ENCODE assay signal across 23 cellular contexts in the genomic region with DNA sequence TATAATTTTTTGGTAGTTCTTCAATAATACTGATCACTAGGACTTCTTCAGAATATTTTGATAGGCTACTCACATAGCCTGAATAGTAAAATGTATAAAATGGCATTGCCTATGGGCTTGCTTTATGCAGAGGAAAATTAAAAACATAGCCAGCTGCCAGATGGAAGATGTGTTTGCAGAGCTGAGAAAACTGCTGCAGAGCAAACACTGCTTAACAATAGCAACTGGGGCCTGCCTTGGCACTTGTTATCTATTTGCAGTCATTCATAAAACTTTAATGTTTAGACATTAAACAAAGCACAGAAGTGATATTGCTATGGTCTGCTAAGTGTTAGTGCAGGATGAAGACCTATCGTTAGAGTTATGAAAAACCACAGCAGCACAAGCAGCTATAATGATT.
A peak's percentile ranks its signal among the peaks of the same experiment; 100 is the strongest.
DNase-seq lines count a peak whose midpoint lies in the region; ATAC-seq, FAIRE-seq and TF ChIP-seq lines count a peak whose summit lies in the region.
"Had no signal": no experiment of that assay in that cellular context is flagged by ENCODE, and none has a peak within 500 bp of the region (broad histone marks: within the 10 kb centered on the region; RNA-seq: fewer than 3 reads in every experiment).

No MANE protein-coding gene starts in this region.

- H3K9me3 ChIP-seq in HepG2 (ENCODE audit: low read length) (no peaks in the 10 kb centered on the region), Peyer's patch (no peaks in the 10 kb centered on the region)

- H3K27ac ChIP-seq in HepG2 (ENCODE audit: extremely low read length, insufficient read depth, low read length), result no peak overlapping the region
- H3K27ac ChIP-seq in Peyer's patch, result no peak overlapping the region
- H3K27ac ChIP-seq: brain microvascular endothelial cell, GM23248 had no signal

- H3K9ac ChIP-seq in HepG2 (ENCODE audit: insufficient read depth, low read depth, low read length), result no peak overlapping the region
- H3K9ac ChIP-seq: GM23248 had no signal

- CTCF ChIA-PET in HepG2 (lab: Yijun Ruan, JAX; ENCODE audit: low intra/inter-chr PET ratio, low total read pairs), result no interaction called here

- no peak for TF ChIP-seq POLR2A in HepG2 (IDR thresholded peaks at IDR 0.05; ENCODE audit: insufficient read depth in 1 of 2, low read depth in 2 of 2, low read length in 2 of 2)
- no peak for TF ChIP-seq POLR2A in lower leg skin (IDR thresholded peaks at IDR 0.05)
- TF ChIP-seq POLR2A in Peyer's patch (IDR thresholded peaks at IDR 0.05), result no peak

- no peaks in the 10 kb centered on the region for H3K79me2 ChIP-seq in HepG2 (ENCODE audit: insufficient read depth, low read length)

- no TSS peak for BruUV-seq in HepG2 (replicated peaks; lab: Mats Ljungman, UMichigan)

- H4K20me1 ChIP-seq in HepG2 (ENCODE audit: insufficient read depth, low read length), result no peaks in the 10 kb centered on the region

- intact Hi-C loops in HepG2 (cut with micrococcal nuclease; ENCODE audit: unreplicated experiment) (no loop called here), lower leg skin (cut with DNase I; ENCODE audit: low total_unique reads) (no loop called here)

- POLR2A ChIA-PET in HepG2 (lab: Yijun Ruan, JAX), result no interaction called here

- WGBS in HepG2 (ENCODE audit: low lambda C conversion rate), result 0% methylated on average over 1 of the region's 1 CpG
- WGBS in lower leg skin, 2 donors, result 56 to 71% methylated on average over 1 of the region's 1 CpG

- H3K36me3 ChIP-seq in HepG2 (replicated peaks in 1 of 2; ENCODE audit: control insufficient read depth in 1 of 2, insufficient read depth in 2 of 2, low read length in 2 of 2) (no peaks in the 10 kb centered on the region), Peyer's patch (no peaks in the 10 kb centered on the region)
- H3K36me3 ChIP-seq: brain microvascular endothelial cell had no signal

- H2AFZ ChIP-seq in HepG2 (ENCODE audit: low read length), result no peak overlapping the region
- H2AFZ ChIP-seq: GM23248 had no signal

- in situ Hi-C loops in HepG2 (cut with HindIII; ENCODE audit: extremely low pct_ligation_motif_present, low pct_unique_long_range_greater_than_20kb), result no loop called here

- H3K4me3 ChIP-seq in HepG2 (replicated peaks in 1 of 3; ENCODE audit: insufficient read depth in 1 of 3, low read depth in 2 of 3, low read length in 3 of 3), result no peak overlapping the region
- H3K4me3 ChIP-seq in lower leg skin (ENCODE audit: low read depth, poor library complexity, severe bottlenecking), result no peak overlapping the region
- no peak overlapping the region for H3K4me3 ChIP-seq in Peyer's patch
- H3K4me3 ChIP-seq: GM23248, lung had no signal

- TF ChIP-seq EP300 in HepG2 (IDR thresholded peaks at IDR 0.05; ENCODE audit: low read depth in 2 of 2, low read length in 2 of 2) (no peak), HepG2 (CRISPR knock-in tag; IDR thresholded peaks at IDR 0.05; ENCODE audit: borderline replicate concordance) (no peak)

- DNase-seq in COLO668 (lab: John Stamatoyannopoulos, UW; ENCODE audit: unreplicated experiment), result peak; percentile 67
- DNase-seq in NCI-H1105 treated with DMSO at 0.1 percent for 48 hours (lab: John Stamatoyannopoulos, UW), result peak; percentile 92
- DNase-seq in NCI-H2081 treated with DMSO at 0.1 percent for 48 hours (lab: John Stamatoyannopoulos, UW), result peak; percentile 90
- peak; percentile 98 for DNase-seq in NCI-H748 (lab: John Stamatoyannopoulos, UW; ENCODE audit: unreplicated experiment)
- no peak for DNase-seq in HepG2 (ENCODE audit: low spot score)
- no peak for DNase-seq in NAMALWA (ENCODE audit: low spot score)
- no peak for DNase-seq in lower leg skin (ENCODE audit: low spot score in 2 of 2)
- no peak for DNase-seq in Peyer's patch
- DNase-seq: activated CD4-positive, alpha-beta T cell treated with anti-CD3 and anti-CD28 coated beads, Interleukin-2, amount 50 U/mL, for 1 hour; activated CD8-positive, alpha-beta memory T cell treated with anti-CD3 and anti-CD28 coated beads, Interleukin-2, amount 50 U/mL, for 48 hours; brain microvascular endothelial cell; endodermal cell; GDM1; GM23248; MM.1S; nucleus accumbens; retina; stimulated activated CD4-positive, alpha-beta T cell treated with anti-CD3 and anti-CD28 coated beads, Interleukin-12 subunit alpha, Interleukin-12 subunit beta, amount 100 ng/mL, for 4 hours; stimulated activated CD8-positive, alpha-beta memory T cell treated with anti-CD3 and anti-CD28 coated beads, Interleukin-4, amount 100 ng/mL, for 48 hours; T-helper 2 cell had no signal

- ATAC-seq in HepG2, result no peak

- H3K4me1 ChIP-seq in HepG2 (ENCODE audit: insufficient read depth, low read length), result no peaks in the 10 kb centered on the region
- no peaks in the 10 kb centered on the region for H3K4me1 ChIP-seq in Peyer's patch

- H3K4me2 ChIP-seq in HepG2 (ENCODE audit: low read depth, low read length), result no peak overlapping the region

- TF ChIP-seq CTCF in HepG2 (CRISPR knock-in tag; IDR thresholded peaks at IDR 0.05), result no peak
- TF ChIP-seq CTCF in lower leg skin (IDR thresholded peaks at IDR 0.05), result no peak
- no peak for TF ChIP-seq CTCF in Peyer's patch (IDR thresholded peaks at IDR 0.05)

- no peak for TF ChIP-seq RAD21 in HepG2 (CRISPR knock-in tag; IDR thresholded peaks at IDR 0.05)

- no peaks in the 10 kb centered on the region for H3K27me3 ChIP-seq in HepG2 (ENCODE audit: control insufficient read depth in 1 of 2, insufficient read depth in 2 of 2, low read length in 2 of 2)
- H3K27me3 ChIP-seq in Peyer's patch, result no peaks in the 10 kb centered on the region
- H3K27me3 ChIP-seq: brain microvascular endothelial cell had no signal

- FAIRE-seq in HepG2 (lab: Jason Lieb, UNC), result no peak
- FAIRE-seq: colon, keratinocyte had no signal

TF ChIP-seq in HepG2, 621 proteins besides CTCF, POLR2A, EP300 and RAD21:
- TF ChIP-seq PHF20 (CRISPR knock-in tag; IDR thresholded peaks at IDR 0.05) (no peak), ZNF839 (CRISPR knock-in tag; IDR thresholded peaks at IDR 0.05; ENCODE audit: borderline replicate concordance) (no peak), ZNF740 (CRISPR knock-in tag; IDR thresholded peaks at IDR 0.05) (no peak), ZNF747 (CRISPR knock-in tag; IDR thresholded peaks at IDR 0.05; ENCODE audit: borderline replicate concordance) (no peak), ZNF383 (CRISPR knock-in tag; IDR thresholded peaks at IDR 0.05; ENCODE audit: borderline replicate concordance) (no peak), MTF1 (CRISPR knock-in tag; IDR thresholded peaks at IDR 0.05) (no peak)
- TF ChIP-seq, protein P1, sequence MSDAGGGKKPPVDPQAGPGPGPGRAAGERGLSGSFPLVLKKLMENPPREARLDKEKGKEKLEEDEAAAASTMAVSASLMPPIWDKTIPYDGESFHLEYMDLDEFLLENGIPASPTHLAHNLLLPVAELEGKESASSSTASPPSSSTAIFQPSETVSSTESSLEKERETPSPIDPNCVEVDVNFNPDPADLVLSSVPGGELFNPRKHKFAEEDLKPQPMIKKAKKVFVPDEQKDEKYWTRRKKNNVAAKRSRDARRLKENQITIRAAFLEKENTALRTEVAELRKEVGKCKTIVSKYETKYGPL (CRISPR knock-in tag; IDR thresholded peaks at IDR 0.05), result no peak
- TF ChIP-seq, protein P2, sequence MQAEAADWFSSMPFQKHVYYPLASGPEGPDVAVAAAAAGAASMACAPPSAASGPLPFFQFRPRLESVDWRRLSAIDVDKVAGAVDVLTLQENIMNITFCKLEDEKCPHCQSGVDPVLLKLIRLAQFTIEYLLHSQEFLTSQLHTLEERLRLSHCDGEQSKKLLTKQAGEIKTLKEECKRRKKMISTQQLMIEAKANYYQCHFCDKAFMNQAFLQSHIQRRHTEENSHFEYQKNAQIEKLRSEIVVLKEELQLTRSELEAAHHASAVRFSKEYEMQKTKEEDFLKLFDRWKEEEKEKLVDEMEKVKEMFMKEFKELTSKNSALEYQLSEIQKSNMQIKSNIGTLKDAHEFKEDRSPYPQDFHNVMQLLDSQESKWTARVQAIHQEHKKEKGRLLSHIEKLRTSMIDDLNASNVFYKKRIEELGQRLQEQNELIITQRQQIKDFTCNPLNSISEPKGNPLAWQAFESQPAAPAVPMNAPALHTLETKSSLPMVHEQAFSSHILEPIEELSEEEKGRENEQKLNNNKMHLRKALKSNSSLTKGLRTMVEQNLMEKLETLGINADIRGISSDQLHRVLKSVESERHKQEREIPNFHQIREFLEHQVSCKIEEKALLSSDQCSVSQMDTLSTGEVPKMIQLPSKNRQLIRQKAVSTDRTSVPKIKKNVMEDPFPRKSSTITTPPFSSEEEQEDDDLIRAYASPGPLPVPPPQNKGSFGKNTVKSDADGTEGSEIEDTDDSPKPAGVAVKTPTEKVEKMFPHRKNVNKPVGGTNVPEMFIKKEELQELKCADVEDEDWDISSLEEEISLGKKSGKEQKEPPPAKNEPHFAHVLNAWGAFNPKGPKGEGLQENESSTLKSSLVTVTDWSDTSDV (CRISPR knock-in tag; IDR thresholded peaks at IDR 0.05), result no peak

Comparison
In these comparisons a context has a peak if more than half of its experiments do, and no peak if none do; other contexts are left out.
1. DNase-seq: peak in COLO668 (single experiment), NCI-H1105 treated with DMSO at 0.1 percent for 48 hours (single experiment), NCI-H2081 treated with DMSO at 0.1 percent for 48 hours (single experiment) and NCI-H748 (single experiment); none in HepG2 (single experiment), NAMALWA (single experiment), lower leg skin (0 of 2) and Peyer's patch (0 of 3).